In the genomic region with DNA sequence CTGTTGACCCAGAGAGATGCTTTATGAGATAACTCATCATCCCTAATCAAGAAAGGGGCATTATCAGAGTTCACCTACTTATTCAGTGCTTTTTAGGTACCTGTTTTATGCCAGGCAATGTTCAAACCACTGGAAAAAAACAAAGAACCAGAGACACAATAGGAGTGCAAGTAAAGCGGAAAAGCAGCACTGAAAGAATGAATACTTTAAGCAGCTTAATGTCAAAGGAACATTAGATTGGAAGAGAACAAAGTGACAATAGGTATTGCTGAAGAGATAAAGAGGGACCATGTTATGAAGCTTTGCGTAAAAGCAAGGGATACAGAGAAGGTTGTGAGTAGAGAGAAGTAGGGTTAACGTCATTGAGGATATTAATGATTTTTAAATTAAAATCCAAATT, we compare ENCODE assay signal across 29 cellular contexts. TPM values are rescaled to one million over a fixed set of nuclear protein-coding genes. Genes with fewer than 3 reads are reported as not detected.
"Had no signal": no experiment of that assay in that cellular context is flagged by ENCODE, and none has a peak within 500 bp of the region (broad histone marks: within the 10 kb centered on the region; RNA-seq: fewer than 3 reads in every experiment).

No MANE protein-coding gene starts in this region.

- H3K27ac ChIP-seq: stomach, suprapubic skin, testis, thoracic aorta, thyroid gland, tibial artery, tibial nerve, transverse colon, upper lobe of left lung, upper lobe of right lung, uterus, vagina had no signal

- H3K36me3 ChIP-seq: stomach, suprapubic skin, thoracic aorta, thyroid gland, tibial artery, tibial nerve, transverse colon, upper lobe of left lung, upper lobe of right lung, vagina had no signal

- H3K27me3 ChIP-seq: stomach, suprapubic skin, testis, thyroid gland, tibial artery, tibial nerve, transverse colon, upper lobe of left lung, upper lobe of right lung, uterus, vagina had no signal

- H3K9me3 Mint-ChIP-seq: stimulated activated naive CD8-positive, alpha-beta T cell treated with anti-CD3 and anti-CD28 coated beads, Interleukin-15, amount 100 ng/mL, for 72 hours; type B pancreatic cell had no signal

- FAIRE-seq: urothelium cell line had no signal

- DNase-seq: stimulated activated CD4-positive, alpha-beta T cell treated with anti-CD3 and anti-CD28 coated beads, Interleukin-2, amount 100 ng/mL, for 48 hours; stimulated activated CD4-positive, alpha-beta T cell treated with anti-CD3 and anti-CD28 coated beads, Interleukin-4, amount 100 ng/mL, for 1 hour; stimulated activated CD4-positive, alpha-beta T cell treated with anti-CD3 and anti-CD28 coated beads, Interleukin-4, amount 100 ng/mL, for 24 hours; stimulated activated CD4-positive, alpha-beta T cell treated with anti-CD3 and anti-CD28 coated beads, Interleukin-4, amount 100 ng/mL, for 4 hours; stimulated activated CD8-positive, alpha-beta memory T cell treated with anti-CD3 and anti-CD28 coated beads, Interleukin-4, amount 100 ng/mL, for 48 hours; stimulated activated naive B cell treated with anti-CD40 and anti-IgM and Interleukin-4, amounts not matched to agents 10 μg/mL and 1 μg/mL and 100 μg/mL, for 72 hours; stimulated activated naive CD4-positive, alpha-beta T cell; stimulated activated naive CD4-positive, alpha-beta T cell treated with Interleukin-2 at 50 U/mL for 16 hours; stimulated activated naive CD8-positive, alpha-beta T cell treated with anti-CD3 and anti-CD28 coated beads, Interleukin-15, amount 100 ng/mL, for 72 hours; stimulated activated naive CD8-positive, alpha-beta T cell treated with anti-CD3 and anti-CD28 coated beads, Interleukin-15, Interleukin-2, amounts not matched to agents 100 U/mL and 50 U/mL, for 24 hours; stomach; substantia nigra; testis; thyroid gland; tibial artery; transverse colon; trophoblast cell; upper lobe of left lung; upper lobe of right lung; uterus had no signal

- H3K36me3 Mint-ChIP-seq: stimulated activated effector memory CD8-positive, alpha-beta T cell treated with anti-CD3 and anti-CD28 coated beads, Interleukin-12 subunit alpha, Interleukin-12 subunit beta, amount 100 ng/mL, for 72 hours; stimulated activated memory B cell treated with anti-CD40 and anti-IgM and Interleukin-4, amounts not matched to agents 10 μg/mL and 1 μg/mL and 100 μg/mL, for 72 hours; stimulated activated naive B cell treated with anti-CD40 and anti-IgM and Interleukin-4, amounts not matched to agents 10 μg/mL and 1 μg/mL and 100 μg/mL, for 72 hours; type B pancreatic cell had no signal

- H3K4me1 Mint-ChIP-seq: stimulated activated effector memory CD8-positive, alpha-beta T cell treated with anti-CD3 and anti-CD28 coated beads, Interleukin-12 subunit alpha, Interleukin-12 subunit beta, amount 100 ng/mL, for 72 hours; stimulated activated memory B cell treated with anti-CD40 and anti-IgM and Interleukin-4, amounts not matched to agents 10 μg/mL and 1 μg/mL and 100 μg/mL, for 72 hours; stimulated activated naive B cell treated with anti-CD40 and anti-IgM and Interleukin-4, amounts not matched to agents 10 μg/mL and 1 μg/mL and 100 μg/mL, for 72 hours; stimulated activated naive CD8-positive, alpha-beta T cell treated with anti-CD3 and anti-CD28 coated beads, Interleukin-15, amount 100 ng/mL, for 72 hours had no signal

- H3K9me3 ChIP-seq: stomach, suprapubic skin, testis, thoracic aorta, thyroid gland, tibial artery, tibial nerve, transverse colon, upper lobe of left lung, upper lobe of right lung, uterus, vagina had no signal

- ATAC-seq: stimulated activated effector memory CD8-positive, alpha-beta T cell treated with anti-CD3 and anti-CD28 coated beads, Interleukin-12 subunit alpha, Interleukin-12 subunit beta, amount 100 ng/mL, for 72 hours; stimulated activated memory B cell treated with anti-CD40 and anti-IgM and Interleukin-4, amounts not matched to agents 10 μg/mL and 1 μg/mL and 100 μg/mL, for 72 hours; stimulated activated naive B cell treated with anti-CD40 and anti-IgM and Interleukin-4, amounts not matched to agents 10 μg/mL and 1 μg/mL and 100 μg/mL, for 72 hours; stimulated activated naive CD8-positive, alpha-beta T cell treated with anti-CD3 and anti-CD28 coated beads, Interleukin-15, amount 100 ng/mL, for 72 hours; stimulated activated naive CD8-positive, alpha-beta T cell treated with anti-CD3 and anti-CD28 coated beads, Interleukin-15, Interleukin-2, amounts not matched to agents 100 U/mL and 50 U/mL, for 24 hours; upper lobe of right lung had no signal

- H3K27ac Mint-ChIP-seq: stimulated activated effector memory CD8-positive, alpha-beta T cell treated with anti-CD3 and anti-CD28 coated beads, Interleukin-12 subunit alpha, Interleukin-12 subunit beta, amount 100 ng/mL, for 72 hours; stimulated activated memory B cell treated with anti-CD40 and anti-IgM and Interleukin-4, amounts not matched to agents 10 μg/mL and 1 μg/mL and 100 μg/mL, for 72 hours; stimulated activated naive B cell treated with anti-CD40 and anti-IgM and Interleukin-4, amounts not matched to agents 10 μg/mL and 1 μg/mL and 100 μg/mL, for 72 hours; stimulated activated naive CD8-positive, alpha-beta T cell treated with anti-CD3 and anti-CD28 coated beads, Interleukin-15, amount 100 ng/mL, for 72 hours; stimulated activated naive CD8-positive, alpha-beta T cell treated with anti-CD3 and anti-CD28 coated beads, Interleukin-15, Interleukin-2, amounts not matched to agents 100 ng/mL and 50 ng/mL, for 24 hours; type B pancreatic cell had no signal

- H3K4me3 ChIP-seq: stomach, suprapubic skin, testis, thoracic aorta, thyroid gland, tibial artery, tibial nerve, transverse colon, upper lobe of left lung, upper lobe of right lung, uterus, vagina had no signal

- H3K4me1 ChIP-seq: stomach, suprapubic skin, testis, thyroid gland, tibial artery, tibial nerve, upper lobe of left lung, upper lobe of right lung, uterus, vagina had no signal

- H3K27me3 Mint-ChIP-seq: stimulated activated memory B cell treated with anti-CD40 and anti-IgM and Interleukin-4, amounts not matched to agents 10 μg/mL and 1 μg/mL and 100 μg/mL, for 72 hours; stimulated activated naive B cell treated with anti-CD40 and anti-IgM and Interleukin-4, amounts not matched to agents 10 μg/mL and 1 μg/mL and 100 μg/mL, for 72 hours; stimulated activated naive CD8-positive, alpha-beta T cell treated with anti-CD3 and anti-CD28 coated beads, Interleukin-15, amount 100 ng/mL, for 72 hours; stimulated activated naive CD8-positive, alpha-beta T cell treated with anti-CD3 and anti-CD28 coated beads, Interleukin-15, Interleukin-2, amounts not matched to agents 100 ng/mL and 50 ng/mL, for 24 hours had no signal

- H3K4me3 Mint-ChIP-seq: stimulated activated effector memory CD8-positive, alpha-beta T cell treated with anti-CD3 and anti-CD28 coated beads, Interleukin-12 subunit alpha, Interleukin-12 subunit beta, amount 100 ng/mL, for 72 hours; stimulated activated memory B cell treated with anti-CD40 and anti-IgM and Interleukin-4, amounts not matched to agents 10 μg/mL and 1 μg/mL and 100 μg/mL, for 72 hours; stimulated activated naive B cell treated with anti-CD40 and anti-IgM and Interleukin-4, amounts not matched to agents 10 μg/mL and 1 μg/mL and 100 μg/mL, for 72 hours; stimulated activated naive CD8-positive, alpha-beta T cell treated with anti-CD3 and anti-CD28 coated beads, Interleukin-15, amount 100 ng/mL, for 72 hours; stimulated activated naive CD8-positive, alpha-beta T cell treated with anti-CD3 and anti-CD28 coated beads, Interleukin-15, Interleukin-2, amounts not matched to agents 100 ng/mL and 50 ng/mL, for 24 hours; type B pancreatic cell had no signal

RNA-seq across cellular contexts. Expression of a gene that starts 11.3 kb away (rescaled TPM):
- total RNA-seq: upper lobe of right lung had no signal
